In genomic region chr16:28426060-28426680, GRCh38 we compare ENCODE assay signal across 15 cellular contexts. TPM values are rescaled to one million over a fixed set of nuclear protein-coding genes. Genes with fewer than 3 reads are reported as not detected.
DNase-seq lines count a peak whose midpoint lies in the region; ATAC-seq, FAIRE-seq and TF ChIP-seq lines count a peak whose summit lies in the region.
"Not testable (repeated sequence)": the region's sequence is repeated elsewhere in the genome, so short reads cannot be mapped to it uniquely, and the experiment has no call there.
"Had no signal": no experiment of that assay in that cellular context is flagged by ENCODE, and none has a peak within 500 bp of the region (broad histone marks: within the 10 kb centered on the region; RNA-seq: fewer than 3 reads in every experiment).

No MANE protein-coding gene starts in this region.

- H3K9me3 Mint-ChIP-seq in activated CD8-positive, alpha-beta T cell treated with anti-CD3 and anti-CD28 coated beads, Interleukin-2, amount 10 ng/mL, durations not matched to agents 7 days and 5 days (ENCODE audit: insufficient read depth); stimulated activated naive B cell treated with anti-CD40 and anti-IgM and Interleukin-4, amounts not matched to agents 10 μg/mL and 1 μg/mL and 100 μg/mL, for 72 hours: not testable (repeated sequence)

- not testable (repeated sequence) for H3K4me3 ChIP-seq in lower lobe of right lung

- CTCF ChIA-PET in activated CD8-positive, alpha-beta T cell treated with anti-CD3 and anti-CD28 coated beads, Interleukin-2, amount 10 ng/mL, durations not matched to agents 7 days and 5 days (lab: Charles Lee), result not testable (repeated sequence)

- H3K36me3 ChIP-seq in lower lobe of right lung, result not testable (repeated sequence)

- not testable (repeated sequence) for H3K4me1 Mint-ChIP-seq in activated CD8-positive, alpha-beta T cell treated with anti-CD3 and anti-CD28 coated beads, Interleukin-2, amount 10 ng/mL, durations not matched to agents 7 days and 5 days (ENCODE audit: low read depth); stimulated activated naive B cell treated with anti-CD40 and anti-IgM and Interleukin-4, amounts not matched to agents 10 μg/mL and 1 μg/mL and 100 μg/mL, for 72 hours

- not testable (repeated sequence) for H3K27ac ChIP-seq in lower lobe of right lung

- not testable (repeated sequence) for TF ChIP-seq POLR2A in GM12891 (IDR thresholded peaks at IDR 0.05; ENCODE audit: low read depth, low read length)

- H3K27me3 Mint-ChIP-seq in activated CD8-positive, alpha-beta T cell treated with anti-CD3 and anti-CD28 coated beads, Interleukin-2, amount 10 ng/mL, durations not matched to agents 7 days and 5 days (ENCODE audit: low read depth); stimulated activated naive B cell treated with anti-CD40 and anti-IgM and Interleukin-4, amounts not matched to agents 10 μg/mL and 1 μg/mL and 100 μg/mL, for 72 hours: not testable (repeated sequence)

- ATAC-seq in GM21390 (IDR thresholded peaks at IDR 0.05; ENCODE audit: unreplicated experiment), result peak; percentile 63
- peak; percentile 80 for ATAC-seq in HG02642 (IDR thresholded peaks at IDR 0.05; ENCODE audit: poor library complexity, unreplicated experiment)
- ATAC-seq in HG03442 (IDR thresholded peaks at IDR 0.05; ENCODE audit: unreplicated experiment), result peak; percentile 65
- peak; percentile 97 for ATAC-seq in activated CD8-positive, alpha-beta T cell treated with anti-CD3 and anti-CD28 coated beads, Interleukin-2, amount 10 ng/mL, durations not matched to agents 7 days and 5 days
- peak; percentile 92 for ATAC-seq in esophagus mucosa
- peak; percentile 98 to 99 for ATAC-seq in lower lobe of right lung
- ATAC-seq in stimulated activated naive B cell treated with anti-CD40 and anti-IgM and Interleukin-4, amounts not matched to agents 10 μg/mL and 1 μg/mL and 100 μg/mL, for 72 hours (replicated peaks), result peak; percentile 95 to 97

- FAIRE-seq in GM12891 (lab: Jason Lieb, UNC), result peak; percentile 26

- H3K9me3 ChIP-seq in lower lobe of right lung, result not testable (repeated sequence)

- not testable (repeated sequence) for DNase-seq in GM12891 (ENCODE audit: insufficient read length, low spot score); activated CD8-positive, alpha-beta T cell treated with anti-CD3 and anti-CD28 coated beads, Interleukin-2, amount 10 ng/mL, durations not matched to agents 7 days and 5 days; lower lobe of right lung; stimulated activated naive B cell treated with anti-CD40 and anti-IgM and Interleukin-4, amounts not matched to agents 10 μg/mL and 1 μg/mL and 100 μg/mL, for 72 hours

- not testable (repeated sequence) for H3K4me1 ChIP-seq in lower lobe of right lung

- POLR2A ChIA-PET in activated CD8-positive, alpha-beta T cell treated with anti-CD3 and anti-CD28 coated beads, Interleukin-2, amount 10 ng/mL, durations not matched to agents 7 days and 5 days (lab: Charles Lee), result not testable (repeated sequence)

- H3K4me3 Mint-ChIP-seq in activated CD8-positive, alpha-beta T cell treated with anti-CD3 and anti-CD28 coated beads, Interleukin-2, amount 10 ng/mL, durations not matched to agents 7 days and 5 days; stimulated activated naive B cell treated with anti-CD40 and anti-IgM and Interleukin-4, amounts not matched to agents 10 μg/mL and 1 μg/mL and 100 μg/mL, for 72 hours: not testable (repeated sequence)

- not testable (repeated sequence) for TF ChIP-seq CTCF in lower lobe of right lung (IDR thresholded peaks at IDR 0.05)

- not testable (repeated sequence) for H3K36me3 Mint-ChIP-seq in activated CD8-positive, alpha-beta T cell treated with anti-CD3 and anti-CD28 coated beads, Interleukin-2, amount 10 ng/mL, durations not matched to agents 7 days and 5 days (ENCODE audit: low read depth); stimulated activated naive B cell treated with anti-CD40 and anti-IgM and Interleukin-4, amounts not matched to agents 10 μg/mL and 1 μg/mL and 100 μg/mL, for 72 hours

- intact Hi-C loops in lower lobe of right lung (cut with DNase I), result not testable (repeated sequence)

- H3K27me3 ChIP-seq in lower lobe of right lung (ENCODE audit: low read depth), result not testable (repeated sequence)

- H3K27ac Mint-ChIP-seq in activated CD8-positive, alpha-beta T cell treated with anti-CD3 and anti-CD28 coated beads, Interleukin-2, amount 10 ng/mL, durations not matched to agents 7 days and 5 days; stimulated activated naive B cell treated with anti-CD40 and anti-IgM and Interleukin-4, amounts not matched to agents 10 μg/mL and 1 μg/mL and 100 μg/mL, for 72 hours: not testable (repeated sequence)

RNA-seq across cellular contexts. Expression of gene EIF3CL, which starts 22.5 kb away (rescaled TPM):
- 59.9 TPM for polyA plus RNA-seq in GM12891 (2012; ENCODE audit: low read depth, missing spikeins)
- 10 to 100 TPM; 58.8 to 62.8 TPM for total RNA-seq in activated CD8-positive, alpha-beta T cell treated with anti-CD3 and anti-CD28 coated beads, Interleukin-2, amount 10 ng/mL, durations not matched to agents 7 days and 5 days
- total RNA-seq in esophagus mucosa (81.2 TPM), lower lobe of right lung (17.5 TPM)
- polyA plus RNA-seq: cardiac muscle cell had no signal

RNA-seq across cellular contexts. Expression of gene NPIPB7, which starts 46.0 kb away (rescaled TPM):
- not detected for polyA plus RNA-seq in GM12891 (2012; ENCODE audit: low read depth, missing spikeins)
- not detected for total RNA-seq in activated CD8-positive, alpha-beta T cell treated with anti-CD3 and anti-CD28 coated beads, Interleukin-2, amount 10 ng/mL, durations not matched to agents 7 days and 5 days
- total RNA-seq in esophagus mucosa (not detected), lower lobe of right lung (0.44 TPM)
- total RNA-seq: dermis microvascular lymphatic vessel endothelial cell, epithelial cell of proximal tubule, frontal cortex, M059J, renal cortical epithelial cell had no signal
- polyA plus RNA-seq: CD14-positive monocyte had no signal
